Comparison of ENCODE assay signal across 26 cellular contexts in genomic region chr12:55692631-55693322, GRCh38.
"Had no signal": no experiment of that assay in that cellular context is flagged by ENCODE, and none has a peak within 500 bp of the region (broad histone marks: within the 10 kb centered on the region; RNA-seq: fewer than 3 reads in every experiment).

No MANE protein-coding gene starts in this region.

- H3K27ac ChIP-seq: esophagus squamous epithelium, heart right ventricle, left ventricle myocardium inferior, lower lobe of right lung, psoas muscle, thoracic aorta, tibial nerve, upper lobe of left lung, uterus had no signal

- ATAC-seq: effector memory CD8-positive, alpha-beta T cell; left colon; mucosa of descending colon; natural killer cell treated with Interleukin-12 subunit alpha and Interleukin-12 subunit beta and Interleukin-15 and Interleukin-18, amount 100 ng/mL, for 72 hours; stimulated activated naive B cell treated with anti-CD40 and anti-IgM and Interleukin-4, amounts not matched to agents 10 μg/mL and 1 μg/mL and 100 μg/mL, for 72 hours had no signal

- DNase-seq: cortex of kidney; effector memory CD8-positive, alpha-beta T cell; erythroblast; esophagus squamous epithelium; foreskin melanocyte; glutamatergic neuron; heart right ventricle; hippocampal formation; kidney glomerular epithelial cell; left ventricle myocardium inferior; lower lobe of right lung; mucosa of descending colon; naive B cell; psoas muscle; small intestine; stimulated activated CD4-positive, alpha-beta T cell treated with anti-CD3 and anti-CD28 coated beads, Interleukin-15, amount 100 ng/mL, for 24 hours; stimulated activated CD4-positive, alpha-beta T cell treated with anti-CD3 and anti-CD28 coated beads, Interleukin-2, amount 100 ng/mL, for 48 hours; stimulated activated naive B cell treated with anti-CD40 and anti-IgM and Interleukin-4, amounts not matched to agents 10 μg/mL and 1 μg/mL and 100 μg/mL, for 72 hours had no signal

- H3K27me3 ChIP-seq: esophagus squamous epithelium, heart right ventricle, tibial nerve, upper lobe of left lung, uterus had no signal

- H3K36me3 ChIP-seq: lower lobe of right lung, upper lobe of left lung, uterus had no signal

- H3K4me1 ChIP-seq: esophagus squamous epithelium, heart right ventricle, left ventricle myocardium inferior, lower lobe of right lung, psoas muscle, tibial nerve, upper lobe of left lung, uterus had no signal

- H3K9me3 ChIP-seq: esophagus squamous epithelium, heart right ventricle, left ventricle myocardium inferior, lower lobe of right lung, mucosa of descending colon, psoas muscle, thoracic aorta, tibial nerve, upper lobe of left lung, uterus had no signal

- H3K4me3 ChIP-seq: esophagus squamous epithelium, heart right ventricle, left ventricle myocardium inferior, lower lobe of right lung, mucosa of descending colon, psoas muscle, thoracic aorta, tibial nerve, upper lobe of left lung, uterus had no signal

- FAIRE-seq: endometrium, islet of Langerhans, small intestine had no signal
